ENCODE assay signal across 8 cellular contexts in genomic region chr22:25109878-25110595, GRCh38.
DNase-seq lines count a peak whose midpoint lies in the region; ATAC-seq, FAIRE-seq and TF ChIP-seq lines count a peak whose summit lies in the region.

No MANE protein-coding gene starts in this region.

- no peaks in the 10 kb centered on the region for H3K36me3 ChIP-seq in right atrium auricular region
- no peaks in the 10 kb centered on the region for H3K36me3 ChIP-seq in breast epithelium
- no peaks in the 10 kb centered on the region for H3K36me3 ChIP-seq in mucosa of stomach (ENCODE audit: control insufficient read depth, insufficient read depth, low read length)
- H3K36me3 ChIP-seq in tibial nerve = peaks cover 0 to 12% (median 0%) of the 10 kb centered on the region in 3 donors

- intact Hi-C loops in Right ventricle myocardium superior (cut with DNase I) = loop anchor here (5.0 kb wide), 1 partner anchor 62 kb away; no protein-coding TSS in a partner anchor
- intact Hi-C loops in breast epithelium (cut with DNase I; ENCODE audit: low total_unique reads) = loop anchor here (10.0 kb wide), 1 partner anchor 55 kb away; no protein-coding TSS in a partner anchor

- no peak for TF ChIP-seq EP300 in tibial nerve (IDR thresholded peaks at IDR 0.05)

- H3K9ac ChIP-seq in mucosa of stomach (ENCODE audit: low read length) = no peak overlapping the region

- 87 to 88% methylated on average over 6 of the region's 6 CpGs for WGBS in tibial nerve, 2 donors

- DNase-seq in right atrium auricular region (ENCODE audit: low spot score) (no peak), Right ventricle myocardium superior (no peak), breast epithelium (ENCODE audit: low spot score in 2 of 2) (peak; percentile 58 to 75), tibial nerve (ENCODE audit: low spot score in 2 of 2) (no peak), H54 (ENCODE audit: insufficient read length, low spot score) (no peak), iPS-NIHi7 (ENCODE audit: extremely low spot score) (no peak)
- DNase-seq in stimulated activated CD4-positive, alpha-beta T cell treated with anti-CD3 and anti-CD28 coated beads, Interleukin-2, amount 100 ng/mL, for 48 hours = no peak

- no peak overlapping the region for H3K4me3 ChIP-seq in right atrium auricular region
- peak overlapping the region in 2 of 3 donors; percentile 68 to 71 for H3K4me3 ChIP-seq in breast epithelium
- H3K4me3 ChIP-seq in mucosa of stomach (ENCODE audit: low read length) = peak overlapping the region; percentile 53
- H3K4me3 ChIP-seq in tibial nerve = no peak overlapping the region

- H3K27ac ChIP-seq in right atrium auricular region (peak overlapping the region; percentile 52 to 77), breast epithelium (peak overlapping the region; percentile 94 to 95), tibial nerve (peak overlapping the region in 1 of 4 donors; percentile 8)

- TF ChIP-seq POLR2A in breast epithelium (IDR thresholded peaks at IDR 0.05) = no peak
- no peak for TF ChIP-seq POLR2A in tibial nerve (IDR thresholded peaks at IDR 0.05)
- TF ChIP-seq POLR2A in H54 (IDR thresholded peaks at IDR 0.05; ENCODE audit: low read depth, low read length) = no peak

- no peak for FAIRE-seq in H54 (lab: Jason Lieb, UNC)

- no peaks in the 10 kb centered on the region for H3K27me3 ChIP-seq in right atrium auricular region
- H3K27me3 ChIP-seq in breast epithelium = no peaks in the 10 kb centered on the region
- H3K27me3 ChIP-seq in mucosa of stomach (ENCODE audit: control insufficient read depth, insufficient read depth, low read length) = no peaks in the 10 kb centered on the region
- H3K27me3 ChIP-seq in tibial nerve = no peaks in the 10 kb centered on the region

- peaks cover 0 to 43% of the 10 kb centered on the region in 2 donors for H3K4me1 ChIP-seq in right atrium auricular region
- peaks cover 0 to 6% of the 10 kb centered on the region in 2 donors for H3K4me1 ChIP-seq in breast epithelium
- H3K4me1 ChIP-seq in mucosa of stomach (ENCODE audit: control insufficient read depth, insufficient read depth, low read length) = peaks cover 45% of the 10 kb centered on the region
- peaks cover 0 to 35% (median 19%) of the 10 kb centered on the region in 4 donors for H3K4me1 ChIP-seq in tibial nerve

- TF ChIP-seq CTCF in right atrium auricular region (IDR thresholded peaks at IDR 0.05) = no peak
- no peak for TF ChIP-seq CTCF in breast epithelium (IDR thresholded peaks at IDR 0.05)
- no peak for TF ChIP-seq CTCF in tibial nerve (IDR thresholded peaks at IDR 0.05)

- H3K9me3 ChIP-seq in right atrium auricular region = peaks cover 0 to 5% of the 10 kb centered on the region in 2 donors
- no peaks in the 10 kb centered on the region for H3K9me3 ChIP-seq in breast epithelium
- no peaks in the 10 kb centered on the region for H3K9me3 ChIP-seq in mucosa of stomach (ENCODE audit: control insufficient read depth, low read length)
- peaks cover 0 to 8% (median 0%) of the 10 kb centered on the region in 4 donors for H3K9me3 ChIP-seq in tibial nerve

- ATAC-seq in Right ventricle myocardium superior (ENCODE audit: poor library complexity) = no peak

Comparison
In these comparisons a context has a peak if more than half of its experiments do, and no peak if none do; other contexts are left out.
1. DNase-seq: peak in breast epithelium (2 of 2); none in right atrium auricular region (single experiment), Right ventricle myocardium superior (single experiment), tibial nerve (0 of 2), H54 (single experiment), iPS-NIHi7 (single experiment) and stimulated activated CD4-positive, alpha-beta T cell treated with anti-CD3 and anti-CD28 coated beads, Interleukin-2, amount 100 ng/mL, for 48 hours (0 of 2).
2. H3K4me3 ChIP-seq: peak in breast epithelium (2 of 3) and mucosa of stomach (single experiment); none in right atrium auricular region (0 of 2) and tibial nerve (0 of 4).